ENCODE assay signal across 11 cellular contexts in the genomic region with DNA sequence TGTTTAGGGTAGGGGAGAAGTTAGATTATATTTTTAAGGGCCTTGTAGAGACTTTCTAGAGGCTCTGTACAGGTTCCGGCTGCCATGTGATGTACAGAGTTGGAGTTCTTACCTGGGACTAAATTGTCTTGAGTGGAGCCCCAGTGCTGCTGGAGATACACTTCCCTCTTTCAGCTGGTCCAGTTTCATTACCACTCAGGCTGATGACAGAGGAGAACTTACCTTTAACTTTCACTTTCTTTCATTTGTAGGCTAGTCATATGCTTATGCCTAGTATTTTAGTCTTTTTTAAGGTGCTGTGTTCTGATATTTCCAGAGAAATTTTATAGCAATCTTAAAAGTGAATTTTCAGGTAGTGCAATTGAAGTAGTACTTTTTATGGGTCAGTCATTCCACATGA.
DNase-seq lines count a peak whose midpoint lies in the region; ATAC-seq and FAIRE-seq lines count a peak whose summit lies in the region.
"Had no signal": no experiment of that assay in that cellular context is flagged by ENCODE, and none has a peak within 500 bp of the region (broad histone marks: within the 10 kb centered on the region; RNA-seq: fewer than 3 reads in every experiment).

No MANE protein-coding gene starts in this region.

- peak; percentile 75 to 89 for ATAC-seq in activated T-cell treated with anti-CD3 and anti-CD28 coated beads, Interleukin-2, amount 50 U/mL, for 4 hours
- peak; percentile 66 for ATAC-seq in HG02798 (IDR thresholded peaks at IDR 0.05; ENCODE audit: poor library complexity, unreplicated experiment)
- ATAC-seq in stimulated activated naive B cell treated with anti-CD40 and anti-IgM and Interleukin-4, amounts not matched to agents 10 μg/mL and 1 μg/mL and 100 μg/mL, for 72 hours (replicated peaks), result peak; percentile 100

- no peaks in the 10 kb centered on the region for H3K27me3 Mint-ChIP-seq in activated T-cell treated with anti-CD3 and anti-CD28 coated beads, Interleukin-2, amount 50 U/mL, for 4 hours (ENCODE audit: low read depth)
- no peaks in the 10 kb centered on the region for H3K27me3 Mint-ChIP-seq in activated T-cell treated with anti-CD3 and anti-CD28 coated beads, Interleukin-2, amount 50 U/mL, for 24 hours
- no peaks in the 10 kb centered on the region for H3K27me3 Mint-ChIP-seq in stimulated activated naive B cell treated with anti-CD40 and anti-IgM and Interleukin-4, amounts not matched to agents 10 μg/mL and 1 μg/mL and 100 μg/mL, for 72 hours

- no peak overlapping the region for H3K27ac Mint-ChIP-seq in activated T-cell treated with anti-CD3 and anti-CD28 coated beads, Interleukin-2, amount 50 U/mL, for 24 hours
- H3K27ac Mint-ChIP-seq in stimulated activated naive B cell treated with anti-CD40 and anti-IgM and Interleukin-4, amounts not matched to agents 10 μg/mL and 1 μg/mL and 100 μg/mL, for 72 hours, result peak overlapping the region; percentile 59
- H3K27ac Mint-ChIP-seq: HFFc6 had no signal

- H3K4me3 Mint-ChIP-seq in activated T-cell treated with anti-CD3 and anti-CD28 coated beads, Interleukin-2, amount 50 U/mL, for 4 hours, result no peak overlapping the region
- H3K4me3 Mint-ChIP-seq in activated T-cell treated with anti-CD3 and anti-CD28 coated beads, Interleukin-2, amount 50 U/mL, for 24 hours, result no peak overlapping the region
- no peak overlapping the region for H3K4me3 Mint-ChIP-seq in stimulated activated naive B cell treated with anti-CD40 and anti-IgM and Interleukin-4, amounts not matched to agents 10 μg/mL and 1 μg/mL and 100 μg/mL, for 72 hours
- H3K4me3 Mint-ChIP-seq: HFFc6 had no signal

- peaks cover 12% of the 10 kb centered on the region for H3K36me3 Mint-ChIP-seq in activated T-cell treated with anti-CD3 and anti-CD28 coated beads, Interleukin-2, amount 50 U/mL, for 4 hours (ENCODE audit: insufficient read depth)
- H3K36me3 Mint-ChIP-seq in activated T-cell treated with anti-CD3 and anti-CD28 coated beads, Interleukin-2, amount 50 U/mL, for 24 hours (ENCODE audit: low read depth), result peaks cover 30% of the 10 kb centered on the region
- peaks cover 8 to 22% of the 10 kb centered on the region in 2 donors for H3K36me3 Mint-ChIP-seq in stimulated activated naive B cell treated with anti-CD40 and anti-IgM and Interleukin-4, amounts not matched to agents 10 μg/mL and 1 μg/mL and 100 μg/mL, for 72 hours

- H3K9me3 Mint-ChIP-seq in activated T-cell treated with anti-CD3 and anti-CD28 coated beads, Interleukin-2, amount 50 U/mL, for 4 hours, result no peaks in the 10 kb centered on the region
- H3K9me3 Mint-ChIP-seq in activated T-cell treated with anti-CD3 and anti-CD28 coated beads, Interleukin-2, amount 50 U/mL, for 24 hours, result no peaks in the 10 kb centered on the region
- no peaks in the 10 kb centered on the region for H3K9me3 Mint-ChIP-seq in stimulated activated naive B cell treated with anti-CD40 and anti-IgM and Interleukin-4, amounts not matched to agents 10 μg/mL and 1 μg/mL and 100 μg/mL, for 72 hours
- H3K9me3 Mint-ChIP-seq: HFFc6 had no signal

- H3K4me1 Mint-ChIP-seq in activated T-cell treated with anti-CD3 and anti-CD28 coated beads, Interleukin-2, amount 50 U/mL, for 4 hours (ENCODE audit: low read depth), result peaks cover 17% of the 10 kb centered on the region
- H3K4me1 Mint-ChIP-seq in activated T-cell treated with anti-CD3 and anti-CD28 coated beads, Interleukin-2, amount 50 U/mL, for 24 hours (ENCODE audit: low read depth), result peaks cover 33% of the 10 kb centered on the region
- H3K4me1 Mint-ChIP-seq in stimulated activated naive B cell treated with anti-CD40 and anti-IgM and Interleukin-4, amounts not matched to agents 10 μg/mL and 1 μg/mL and 100 μg/mL, for 72 hours, result peaks cover 17 to 27% of the 10 kb centered on the region in 2 donors

- FAIRE-seq in RCC 7860 (lab: Jason Lieb, UNC), result no peak

- DNase-seq in activated T-cell treated with anti-CD3 and anti-CD28 coated beads, Interleukin-2, amount 50 U/mL, for 4 hours, result no peak
- no peak for DNase-seq in activated T-cell treated with anti-CD3 and anti-CD28 coated beads, Interleukin-2, amount 50 U/mL, for 24 hours
- DNase-seq in NAMALWA (ENCODE audit: low spot score), result peak; percentile 52
- DNase-seq in stimulated activated naive B cell treated with anti-CD40 and anti-IgM and Interleukin-4, amounts not matched to agents 10 μg/mL and 1 μg/mL and 100 μg/mL, for 72 hours, result peak; percentile 25
- DNase-seq in RCC 7860 (ENCODE audit: low spot score), result no peak
- DNase-seq in NCI-H2196 (lab: John Stamatoyannopoulos, UW; ENCODE audit: unreplicated experiment), result no peak
- DNase-seq in SKM-1 treated with dmso at 0.1 percent for 144 hours (lab: John Stamatoyannopoulos, UW; ENCODE audit: unreplicated experiment), result no peak
- DNase-seq: activated CD4-positive, alpha-beta T cell treated with anti-CD3 and anti-CD28 coated beads for 1 hour; HFFc6; NCI-H1092 had no signal

Comparison
In these comparisons a context has a peak if more than half of its experiments do, and no peak if none do; other contexts are left out.
1. DNase-seq: peak in NAMALWA (single experiment) and stimulated activated naive B cell treated with anti-CD40 and anti-IgM and Interleukin-4, amounts not matched to agents 10 μg/mL and 1 μg/mL and 100 μg/mL, for 72 hours (single experiment); none in activated T-cell treated with anti-CD3 and anti-CD28 coated beads, Interleukin-2, amount 50 U/mL, for 4 hours (single experiment), activated T-cell treated with anti-CD3 and anti-CD28 coated beads, Interleukin-2, amount 50 U/mL, for 24 hours (single experiment), RCC 7860 (single experiment), NCI-H2196 (single experiment) and SKM-1 treated with dmso at 0.1 percent for 144 hours (single experiment).
2. Peak in every context shown above with its lines, with median percentiles within 50 percentile points of each other: ATAC-seq.